ENCODE assay signal across 1 cellular context in genomic region chr1:209552406-209553264, GRCh38.
TF ChIP-seq lines count a peak whose summit lies in the region.

No MANE protein-coding gene starts in this region.

TF ChIP-seq in GM23338, 12 proteins besides CTCF, POLR2A, EP300 and RAD21:
- TF ChIP-seq REST (IDR thresholded peaks at IDR 0.05; ENCODE audit: unreplicated experiment) (no peak), ZNF462 (CRISPR knock-in tag; IDR thresholded peaks at IDR 0.05) (peak; percentile 58)
